In the genomic region with DNA sequence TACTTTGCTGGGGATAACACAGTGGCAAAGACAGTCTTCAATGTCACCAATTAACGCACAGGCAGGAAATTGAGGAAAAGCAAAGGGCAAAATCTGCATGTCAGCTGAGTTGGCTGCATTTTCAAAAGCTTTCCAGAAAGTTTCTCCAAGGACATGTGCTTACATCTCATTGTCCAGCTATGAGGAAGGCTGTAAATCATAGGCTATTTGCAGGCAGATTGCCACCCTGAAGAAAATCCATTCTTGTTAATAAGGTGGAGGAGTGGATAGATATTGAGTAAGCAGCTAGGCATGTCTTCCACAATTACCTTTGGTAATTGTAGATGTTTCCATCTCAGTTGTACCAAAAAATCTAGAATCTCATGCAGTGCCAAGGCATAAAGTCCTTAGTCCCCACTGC, we compare ENCODE assay signal across 17 cellular contexts.
"Had no signal": no experiment of that assay in that cellular context is flagged by ENCODE, and none has a peak within 500 bp of the region (broad histone marks: within the 10 kb centered on the region; RNA-seq: fewer than 3 reads in every experiment).

No MANE protein-coding gene starts in this region.

- H3K4me3 ChIP-seq: breast epithelium, coronary artery, thoracic aorta had no signal

- DNase-seq: activated B cell treated with CpG ODN at 0.5 μM for 24 hours; activated CD4-positive, alpha-beta T cell treated with anti-CD3 and anti-CD28 coated beads for 36 hours; activated CD4-positive, alpha-beta T cell treated with anti-CD3 and anti-CD28 coated beads, Interleukin-2, amount 50 U/mL, for 4 hours; activated CD8-positive, alpha-beta memory T cell treated with anti-CD3 and anti-CD28 coated beads, Interleukin-2, amount 50 U/mL, for 48 hours; activated naive CD4-positive, alpha-beta T cell; activated T-cell treated with anti-CD3 and anti-CD28 coated beads, Interleukin-2, amount 50 U/mL, for 4 hours; cerebellar nuclear complex; endodermal cell; head of caudate nucleus; left colon; stimulated activated CD4-positive, alpha-beta T cell treated with anti-CD3 and anti-CD28 coated beads, Interleukin-4, amount 100 ng/mL, for 24 hours; stimulated activated naive CD4-positive, alpha-beta T cell treated with Interleukin-2 at 50 U/mL for 16 hours; T-helper 17 cell had no signal

- ATAC-seq: activated CD4-positive, alpha-beta T cell treated with anti-CD3 and anti-CD28 coated beads for 36 hours; activated T-cell treated with anti-CD3 and anti-CD28 coated beads, Interleukin-2, amount 50 U/mL, for 4 hours; left colon; natural killer cell treated with Interleukin-12 subunit alpha and Interleukin-12 subunit beta and Interleukin-15 and Interleukin-18, amount 100 ng/mL, for 72 hours; T-helper 17 cell had no signal

- H3K27ac ChIP-seq: breast epithelium, coronary artery, thoracic aorta had no signal

- H3K36me3 ChIP-seq: breast epithelium, thoracic aorta had no signal

- H3K4me1 ChIP-seq: breast epithelium had no signal

- H3K9me3 ChIP-seq: breast epithelium, thoracic aorta had no signal

- H3K27me3 ChIP-seq: breast epithelium had no signal
